In the genomic region with DNA sequence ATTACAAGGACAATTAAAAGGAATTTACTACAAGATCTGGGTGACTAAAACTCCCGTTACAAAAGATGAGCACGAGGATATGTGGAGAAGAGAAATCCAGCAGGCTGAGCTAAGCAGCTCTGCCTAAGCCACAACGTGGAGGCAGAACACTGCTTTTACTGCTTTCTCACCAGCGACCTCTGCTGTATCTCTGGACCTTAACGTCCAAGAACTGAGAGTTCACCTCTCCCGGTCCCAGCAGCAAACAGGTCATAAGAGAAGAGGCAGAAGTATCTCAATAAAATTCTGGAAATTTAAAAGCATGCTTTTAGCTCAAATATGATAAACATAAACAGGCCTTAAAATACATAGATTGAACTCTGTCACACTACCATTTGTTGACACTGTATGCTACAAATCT, we compare ENCODE assay signal across 9 cellular contexts.
DNase-seq lines count a peak whose midpoint lies in the region; ATAC-seq and TF ChIP-seq lines count a peak whose summit lies in the region.
"Had no signal": no experiment of that assay in that cellular context is flagged by ENCODE, and none has a peak within 500 bp of the region (broad histone marks: within the 10 kb centered on the region; RNA-seq: fewer than 3 reads in every experiment).

No MANE protein-coding gene starts in this region.

- H3K9me3 ChIP-seq in hepatocyte (ENCODE audit: low read depth) = no peaks in the 10 kb centered on the region

- TF ChIP-seq CTCF in WTC11 (IDR thresholded peaks at IDR 0.05) = no peak
- peak; percentile 54 for TF ChIP-seq CTCF in hepatocyte (IDR thresholded peaks at IDR 0.05; ENCODE audit: poor library complexity)
- peak; percentile 63 for TF ChIP-seq CTCF in type B pancreatic cell (conservative IDR thresholded peaks at IDR 0.05)

- no peaks in the 10 kb centered on the region for H3K4me1 ChIP-seq in hepatocyte (ENCODE audit: insufficient read depth)

- H3K36me3 Mint-ChIP-seq in WTC11 (peaks cover 38% of the 10 kb centered on the region), type B pancreatic cell (peaks cover 41% of the 10 kb centered on the region)

- no peak overlapping the region for H3K4me3 ChIP-seq in hepatocyte

- no peaks in the 10 kb centered on the region for H3K36me3 ChIP-seq in hepatocyte (replicated peaks; ENCODE audit: insufficient read depth, low read depth)

- WGBS in hepatocyte (ENCODE audit: low lambda C conversion rate, missing lambda C conversion rate) = 21% methylated on average over 6 of the region's 6 CpGs

- no peaks in the 10 kb centered on the region for H3K79me2 ChIP-seq in hepatocyte

- no peaks in the 10 kb centered on the region for H3K9me2 ChIP-seq in hepatocyte (replicated peaks; ENCODE audit: insufficient read depth)

- H3K4me1 Mint-ChIP-seq in WTC11 = peaks cover 30% of the 10 kb centered on the region
- no peaks in the 10 kb centered on the region for H3K4me1 Mint-ChIP-seq in type B pancreatic cell (ENCODE audit: unreplicated experiment)

- H3K27ac ChIP-seq in hepatocyte = no peak overlapping the region
- H3K27ac ChIP-seq: epithelial cell of prostate had no signal

- no peak overlapping the region for H2AFZ ChIP-seq in hepatocyte

- CTCF ChIA-PET in WTC11 (lab: Charles Lee) = interaction anchor here (0.7 to 1.7 kb wide), 7 partner anchors 9 to 646 kb away, joined by 3 to 11 read pairs (median 3); no protein-coding TSS in a partner anchor

- POLR2A ChIA-PET in WTC11 (lab: Charles Lee) = no interaction called here

- H3K27me3 Mint-ChIP-seq in WTC11 (ENCODE audit: low read depth) (no peaks in the 10 kb centered on the region), type B pancreatic cell (no peaks in the 10 kb centered on the region)

- H3K27ac Mint-ChIP-seq in WTC11 = peak overlapping the region; percentile 92
- no peak overlapping the region for H3K27ac Mint-ChIP-seq in type B pancreatic cell

- no peaks in the 10 kb centered on the region for H4K20me1 ChIP-seq in hepatocyte (ENCODE audit: insufficient read depth, poor library complexity, severe bottlenecking)

- no peak overlapping the region for H3K4me3 Mint-ChIP-seq in WTC11
- H3K4me3 Mint-ChIP-seq in type B pancreatic cell = no peak overlapping the region

- DNase-seq in Caki2 (ENCODE audit: low read depth) (peak; percentile 16), HCEC 1CT (peak; percentile 42), WTC11 (ENCODE audit: low spot score) (peak; percentile 45), hepatocyte (ENCODE audit: low spot score) (peak; percentile 76), type B pancreatic cell (ENCODE audit: extremely low spot score, unreplicated experiment) (no peak)
- DNase-seq in stimulated activated CD4-positive, alpha-beta T cell treated with anti-CD3 and anti-CD28 coated beads, Interleukin-2, amount 100 ng/mL, for 48 hours = no peak

- no peaks in the 10 kb centered on the region for H3K27me3 ChIP-seq in hepatocyte

- H3K9me3 Mint-ChIP-seq in WTC11 (no peaks in the 10 kb centered on the region), type B pancreatic cell (no peaks in the 10 kb centered on the region)

- in situ Hi-C loops in Caki2 (cut with HindIII; ENCODE audit: low pct_unique_long_range_greater_than_20kb, low sequenced_read_pairs) = no loop called here

- no peak overlapping the region for H3K4me2 ChIP-seq in hepatocyte

- ATAC-seq in WTC11 = peak; percentile 98
- no peak for ATAC-seq in HG03196 (IDR thresholded peaks at IDR 0.05; ENCODE audit: unreplicated experiment)
- ATAC-seq in GM21367 (IDR thresholded peaks at IDR 0.05; ENCODE audit: unreplicated experiment) = no peak

TF ChIP-seq in WTC11, 78 proteins besides CTCF, POLR2A, EP300 and RAD21:
- TF ChIP-seq, protein P1, sequence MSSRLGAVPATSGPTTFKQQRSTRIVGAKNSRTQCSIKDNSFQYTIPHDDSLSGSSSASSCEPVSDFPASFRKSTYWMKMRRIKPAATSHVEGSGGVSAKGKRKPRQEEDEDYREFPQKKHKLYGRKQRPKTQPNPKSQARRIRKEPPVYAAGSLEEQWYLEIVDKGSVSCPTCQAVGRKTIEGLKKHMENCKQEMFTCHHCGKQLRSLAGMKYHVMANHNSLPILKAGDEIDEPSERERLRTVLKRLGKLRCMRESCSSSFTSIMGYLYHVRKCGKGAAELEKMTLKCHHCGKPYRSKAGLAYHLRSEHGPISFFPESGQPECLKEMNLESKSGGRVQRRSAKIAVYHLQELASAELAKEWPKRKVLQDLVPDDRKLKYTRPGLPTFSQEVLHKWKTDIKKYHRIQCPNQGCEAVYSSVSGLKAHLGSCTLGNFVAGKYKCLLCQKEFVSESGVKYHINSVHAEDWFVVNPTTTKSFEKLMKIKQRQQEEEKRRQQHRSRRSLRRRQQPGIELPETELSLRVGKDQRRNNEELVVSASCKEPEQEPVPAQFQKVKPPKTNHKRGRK (CRISPR knock-in tag; IDR thresholded peaks at IDR 0.05; ENCODE audit: borderline replicate concordance) = no peak
- no peak for TF ChIP-seq RORB (CRISPR knock-in tag; IDR thresholded peaks at IDR 0.05)
- TF ChIP-seq SMAD3 (CRISPR knock-in tag; IDR thresholded peaks at IDR 0.05; ENCODE audit: borderline replicate concordance) = no peak
- no peak for TF ChIP-seq KAT7 (CRISPR knock-in tag; IDR thresholded peaks at IDR 0.05; ENCODE audit: borderline replicate concordance)
- TF ChIP-seq, protein P2, sequence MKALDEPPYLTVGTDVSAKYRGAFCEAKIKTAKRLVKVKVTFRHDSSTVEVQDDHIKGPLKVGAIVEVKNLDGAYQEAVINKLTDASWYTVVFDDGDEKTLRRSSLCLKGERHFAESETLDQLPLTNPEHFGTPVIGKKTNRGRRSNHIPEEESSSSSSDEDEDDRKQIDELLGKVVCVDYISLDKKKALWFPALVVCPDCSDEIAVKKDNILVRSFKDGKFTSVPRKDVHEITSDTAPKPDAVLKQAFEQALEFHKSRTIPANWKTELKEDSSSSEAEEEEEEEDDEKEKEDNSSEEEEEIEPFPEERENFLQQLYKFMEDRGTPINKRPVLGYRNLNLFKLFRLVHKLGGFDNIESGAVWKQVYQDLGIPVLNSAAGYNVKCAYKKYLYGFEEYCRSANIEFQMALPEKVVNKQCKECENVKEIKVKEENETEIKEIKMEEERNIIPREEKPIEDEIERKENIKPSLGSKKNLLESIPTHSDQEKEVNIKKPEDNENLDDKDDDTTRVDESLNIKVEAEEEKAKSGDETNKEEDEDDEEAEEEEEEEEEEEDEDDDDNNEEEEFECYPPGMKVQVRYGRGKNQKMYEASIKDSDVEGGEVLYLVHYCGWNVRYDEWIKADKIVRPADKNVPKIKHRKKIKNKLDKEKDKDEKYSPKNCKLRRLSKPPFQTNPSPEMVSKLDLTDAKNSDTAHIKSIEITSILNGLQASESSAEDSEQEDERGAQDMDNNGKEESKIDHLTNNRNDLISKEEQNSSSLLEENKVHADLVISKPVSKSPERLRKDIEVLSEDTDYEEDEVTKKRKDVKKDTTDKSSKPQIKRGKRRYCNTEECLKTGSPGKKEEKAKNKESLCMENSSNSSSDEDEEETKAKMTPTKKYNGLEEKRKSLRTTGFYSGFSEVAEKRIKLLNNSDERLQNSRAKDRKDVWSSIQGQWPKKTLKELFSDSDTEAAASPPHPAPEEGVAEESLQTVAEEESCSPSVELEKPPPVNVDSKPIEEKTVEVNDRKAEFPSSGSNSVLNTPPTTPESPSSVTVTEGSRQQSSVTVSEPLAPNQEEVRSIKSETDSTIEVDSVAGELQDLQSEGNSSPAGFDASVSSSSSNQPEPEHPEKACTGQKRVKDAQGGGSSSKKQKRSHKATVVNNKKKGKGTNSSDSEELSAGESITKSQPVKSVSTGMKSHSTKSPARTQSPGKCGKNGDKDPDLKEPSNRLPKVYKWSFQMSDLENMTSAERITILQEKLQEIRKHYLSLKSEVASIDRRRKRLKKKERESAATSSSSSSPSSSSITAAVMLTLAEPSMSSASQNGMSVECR (CRISPR knock-in tag; IDR thresholded peaks at IDR 0.05; ENCODE audit: borderline replicate concordance) = no peak
- no peak for TF ChIP-seq CREB1 (CRISPR knock-in tag; IDR thresholded peaks at IDR 0.05)
- TF ChIP-seq MYBL2 (CRISPR knock-in tag; IDR thresholded peaks at IDR 0.05) = no peak
- TF ChIP-seq, protein P3, sequence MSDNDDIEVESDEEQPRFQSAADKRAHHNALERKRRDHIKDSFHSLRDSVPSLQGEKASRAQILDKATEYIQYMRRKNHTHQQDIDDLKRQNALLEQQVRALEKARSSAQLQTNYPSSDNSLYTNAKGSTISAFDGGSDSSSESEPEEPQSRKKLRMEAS (CRISPR knock-in tag; IDR thresholded peaks at IDR 0.05) = no peak

Comparison
In these comparisons a context has a peak if more than half of its experiments do, and no peak if none do; other contexts are left out.
1. DNase-seq: peak in Caki2 (single experiment), HCEC 1CT (single experiment), WTC11 (single experiment) and hepatocyte (single experiment); none in type B pancreatic cell (single experiment) and stimulated activated CD4-positive, alpha-beta T cell treated with anti-CD3 and anti-CD28 coated beads, Interleukin-2, amount 100 ng/mL, for 48 hours (0 of 2).